In genomic region chr1:225517697-225518096, GRCh38 we compare ENCODE assay signal across 17 cellular contexts.
DNase-seq lines count a peak whose midpoint lies in the region; ATAC-seq, FAIRE-seq and TF ChIP-seq lines count a peak whose summit lies in the region.
"Had no signal": no experiment of that assay in that cellular context is flagged by ENCODE, and none has a peak within 500 bp of the region (broad histone marks: within the 10 kb centered on the region; RNA-seq: fewer than 3 reads in every experiment).

No MANE protein-coding gene starts in this region.

- H3K27me3 ChIP-seq in K562 (ENCODE audit: control insufficient read depth in 2 of 2, insufficient read depth in 2 of 2, low read length in 2 of 2), result peaks cover 20 to 28% of the 10 kb centered on the region in 2 experiments
- no peaks in the 10 kb centered on the region for H3K27me3 ChIP-seq in neural cell (ENCODE audit: insufficient read depth, low read depth, low read length)

- no TSS peak for BruUV-seq in K562 (replicated peaks; lab: Mats Ljungman, UMichigan)

- TF ChIP-seq POLR2A in K562 (conservative IDR thresholded peaks at IDR 0.05), result no peak

- POLR2A ChIA-PET in K562 (lab: Yijun Ruan, JAX), result interaction anchor here (0.5 to 2.9 kb wide), 7 partner anchors 9 to 916 kb away, joined by 3 to 14 read pairs (median 3); no protein-coding TSS in a partner anchor

- peak; percentile 50 for DNase-seq in D341Med (ENCODE audit: low spot score)
- peak; percentile 29 for DNase-seq in LHCN-M2 (ENCODE audit: low read depth)
- DNase-seq in K562 (ENCODE audit: extremely low read depth in 1 of 4, low spot score in 3 of 4), result peak in 1 of 4 experiments; percentile 7
- no peak for DNase-seq in NCI-H524 treated with DMSO at 0.1 percent for 48 hours (lab: John Stamatoyannopoulos, UW)
- no peak for DNase-seq in activated CD8-positive, alpha-beta memory T cell treated with anti-CD3 and anti-CD28 coated beads, Interleukin-2, amount 50 U/mL, for 4 hours
- no peak for DNase-seq in COLO668 (lab: John Stamatoyannopoulos, UW; ENCODE audit: unreplicated experiment)
- DNase-seq: activated CD8-positive, alpha-beta memory T cell treated with anti-CD3 and anti-CD28 coated beads for 24 hours; activated naive CD4-positive, alpha-beta T cell treated with Interleukin-2 at 50 U/mL for 16 hours; cerebellar nuclear complex; left ventricle myocardium superior; NCI-H1105 treated with DMSO at 0.1 percent for 48 hours; NCI-H510A; stimulated activated naive CD8-positive, alpha-beta T cell treated with anti-CD3 and anti-CD28 coated beads, Interleukin-15, amount 100 ng/mL, for 72 hours had no signal

- 2% methylated on average over 8 of the region's 8 CpGs for WGBS in K562 (ENCODE audit: insufficient coverage, low coverage, missing lambda C conversion rate)

- H3K79me2 ChIP-seq in K562 (ENCODE audit: control insufficient read depth, insufficient read depth, low read length), result no peaks in the 10 kb centered on the region; the same call in 2 of the 3 replicates
- H3K79me2 ChIP-seq in neural cell (replicated peaks; ENCODE audit: insufficient read depth, low read length), result no peaks in the 10 kb centered on the region

- TF ChIP-seq CTCF in K562 (IDR thresholded peaks at IDR 0.05 in 2 of 3, conservative IDR thresholded peaks at IDR 0.05 in 1 of 3; ENCODE audit: insufficient read depth in 2 of 3, low read depth in 1 of 3, low read length in 3 of 3) (no peak), neural cell (IDR thresholded peaks at IDR 0.05; ENCODE audit: poor library complexity, severe bottlenecking) (peak; percentile 35)

- no peaks in the 10 kb centered on the region for H3F3A ChIP-seq in neural cell (ENCODE audit: insufficient read depth, low read length, poor library complexity, severe bottlenecking)

- H3K4me3 ChIP-seq in K562, result no peak overlapping the region
- no peak overlapping the region for H3K4me3 ChIP-seq in neural cell (ENCODE audit: low read length)

- TF ChIP-seq EP300 in K562 (IDR thresholded peaks at IDR 0.05; ENCODE audit: low read length) (no peak), neural cell (conservative IDR thresholded peaks at IDR 0.05; ENCODE audit: poor library complexity, severe bottlenecking) (no peak)

- H3K36me3 ChIP-seq in K562 (ENCODE audit: control insufficient read depth, insufficient read depth, low read length) (no peaks in the 10 kb centered on the region), neural cell (ENCODE audit: insufficient read depth, low read length) (peaks cover 8% of the 10 kb centered on the region)

- H3K27ac ChIP-seq in K562 (ENCODE audit: extremely low read depth, low read depth, low read length) (no peak overlapping the region), neural cell (ENCODE audit: low read length) (no peak overlapping the region)

- peak; percentile 52 for ATAC-seq in K562
- no peak for ATAC-seq in GM19351 (IDR thresholded peaks at IDR 0.05; ENCODE audit: unreplicated experiment)
- ATAC-seq: esophagus mucosa; left ventricle myocardium superior; stimulated activated naive CD8-positive, alpha-beta T cell treated with anti-CD3 and anti-CD28 coated beads, Interleukin-15, amount 100 ng/mL, for 72 hours had no signal

- no peaks in the 10 kb centered on the region for H3K9me1 ChIP-seq in K562 (ENCODE audit: control insufficient read depth, insufficient read depth, low read length)

- H3K4me2 ChIP-seq in K562 (ENCODE audit: insufficient read depth, low read length) (no peak overlapping the region), neural cell (ENCODE audit: low read length) (no peak overlapping the region)

- CTCF ChIA-PET in K562 (lab: Yijun Ruan, JAX; ENCODE audit: low intra/inter-chr PET ratio), result no interaction called here

- H4K20me1 ChIP-seq in K562 (replicated peaks; ENCODE audit: control insufficient read depth, insufficient read depth, low read length) (no peaks in the 10 kb centered on the region), neural cell (ENCODE audit: insufficient read depth) (no peaks in the 10 kb centered on the region)

- in situ Hi-C loops in K562 (cut with MboI), result no loop called here

- H3K9me2 ChIP-seq in neural cell (ENCODE audit: insufficient read depth, low read length), result no peaks in the 10 kb centered on the region

- H3K9ac ChIP-seq in K562 (ENCODE audit: insufficient read depth in 1 of 2, low read depth in 2 of 2, low read length in 2 of 2) (no peak overlapping the region), neural cell (ENCODE audit: low read length) (no peak overlapping the region)

- no peak overlapping the region for H2AFZ ChIP-seq in K562 (ENCODE audit: low read depth, low read length)
- H2AFZ ChIP-seq in neural cell (ENCODE audit: low read depth, low read length), result no peak overlapping the region

- TF ChIP-seq RAD21 in K562 (CRISPR knock-in tag; conservative IDR thresholded peaks at IDR 0.05 in 1 of 2, IDR thresholded peaks at IDR 0.05 in 1 of 2), result no peak
- TF ChIP-seq RAD21 in neural cell (conservative IDR thresholded peaks at IDR 0.05), result peak; percentile 32

- FAIRE-seq in K562 (lab: Jason Lieb, UNC), result no peak
- FAIRE-seq: GM18507 had no signal

- intact Hi-C loops in K562 (cut with micrococcal nuclease), result no loop called here

- H3K4me1 ChIP-seq in K562 (replicated peaks in 1 of 2; ENCODE audit: control insufficient read depth in 2 of 2, insufficient read depth in 2 of 2, low read length in 2 of 2), result no peaks in the 10 kb centered on the region

- no peaks in the 10 kb centered on the region for H3K9me3 ChIP-seq in K562 (replicated peaks; ENCODE audit: control insufficient read depth, insufficient read depth, low read depth, low read length)
- H3K9me3 ChIP-seq in neural cell (ENCODE audit: low read length), result no peaks in the 10 kb centered on the region

TF ChIP-seq in K562, 482 proteins besides CTCF, POLR2A, EP300 and RAD21:
- TF ChIP-seq RCOR1 (IDR thresholded peaks at IDR 0.05; ENCODE audit: borderline replicate concordance in 1 of 2, low read depth in 2 of 2, low read length in 2 of 2), result no peak
- no peak for TF ChIP-seq BRF2 (IDR thresholded peaks at IDR 0.05; ENCODE audit: borderline replicate concordance, insufficient read depth, insufficient read length)
- TF ChIP-seq EGR1 (conservative IDR thresholded peaks at IDR 0.05), result no peak
- TF ChIP-seq CEBPB (tag; IDR thresholded peaks at IDR 0.05), result 0 out of 2 replicates have a peak, but pooled peaks have one; percentile 23

TF ChIP-seq in neural cell, 6 proteins besides CTCF, POLR2A, EP300 and RAD21:
- TF ChIP-seq MXI1 (conservative IDR thresholded peaks at IDR 0.05; ENCODE audit: poor library complexity, severe bottlenecking), result no peak
- no peak for TF ChIP-seq EZH2 (IDR thresholded peaks at IDR 0.05; ENCODE audit: borderline replicate concordance, insufficient read depth, low read length, poor library complexity, severe bottlenecking)
- TF ChIP-seq TAF1 (IDR thresholded peaks at IDR 0.05; ENCODE audit: low read depth), result no peak
- TF ChIP-seq POLR2AphosphoS5 (IDR thresholded peaks at IDR 0.05), result no peak
- TF ChIP-seq REST (IDR thresholded peaks at IDR 0.05; ENCODE audit: borderline replicate concordance), result no peak
- TF ChIP-seq SMC3 (conservative IDR thresholded peaks at IDR 0.05; ENCODE audit: poor library complexity), result no peak

Comparison
In these comparisons a context has a peak if more than half of its experiments do, and no peak if none do; other contexts are left out.
1. DNase-seq: peak in D341Med (single experiment) and LHCN-M2 (single experiment); none in NCI-H524 treated with DMSO at 0.1 percent for 48 hours (single experiment), activated CD8-positive, alpha-beta memory T cell treated with anti-CD3 and anti-CD28 coated beads, Interleukin-2, amount 50 U/mL, for 4 hours (single experiment) and COLO668 (single experiment).